In the genomic region with DNA sequence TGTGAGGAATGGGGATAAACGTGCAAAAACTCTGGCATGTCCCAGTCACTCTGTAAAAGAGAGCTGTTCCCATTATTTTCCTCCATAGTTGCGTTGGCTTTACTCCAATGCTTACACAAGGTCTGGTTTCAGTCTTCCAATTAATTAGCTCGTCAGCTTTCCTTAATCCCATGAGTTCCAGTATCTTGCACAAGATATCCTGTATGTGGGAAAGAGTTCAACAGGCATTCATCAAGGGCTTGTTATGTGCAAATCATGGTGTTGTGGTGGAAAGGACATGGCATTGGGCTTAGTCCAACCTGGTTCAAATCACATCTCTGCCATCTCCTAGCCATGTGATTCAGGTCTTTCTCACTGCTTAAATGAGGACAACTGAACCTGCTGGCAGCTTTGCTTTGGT, we compare ENCODE assay signal across 16 cellular contexts.
DNase-seq lines count a peak whose midpoint lies in the region; ATAC-seq and TF ChIP-seq lines count a peak whose summit lies in the region.
"Had no signal": no experiment of that assay in that cellular context is flagged by ENCODE, and none has a peak within 500 bp of the region (broad histone marks: within the 10 kb centered on the region; RNA-seq: fewer than 3 reads in every experiment).

No MANE protein-coding gene starts in this region.

- H3K9me3 ChIP-seq in left ventricle myocardium inferior (replicated peaks) (no peaks in the 10 kb centered on the region), MG63 (no peaks in the 10 kb centered on the region)
- H3K9me3 ChIP-seq in CD4-positive, alpha-beta T cell (ENCODE audit: control insufficient read depth, low read length), result no peaks in the 10 kb centered on the region

- H3K27me3 Mint-ChIP-seq in brain, result no peaks in the 10 kb centered on the region
- H3K27me3 Mint-ChIP-seq in type B pancreatic cell, result no peaks in the 10 kb centered on the region
- peaks cover 3% of the 10 kb centered on the region for H3K27me3 Mint-ChIP-seq in CD4-positive, alpha-beta T cell

- H3K27me3 ChIP-seq in left ventricle myocardium inferior (ENCODE audit: low read depth) (peaks cover 17% of the 10 kb centered on the region), MG63 (no peaks in the 10 kb centered on the region)
- peaks cover 5% of the 10 kb centered on the region for H3K27me3 ChIP-seq in CD4-positive, alpha-beta T cell (ENCODE audit: control insufficient read depth, insufficient read depth, low read length)

- peak; percentile 60 for ATAC-seq in Right ventricle myocardium superior (ENCODE audit: poor library complexity)
- no peak for ATAC-seq in CD4-positive, alpha-beta T cell (ENCODE audit: poor library complexity)
- no peak for ATAC-seq in GM19023 (IDR thresholded peaks at IDR 0.05; ENCODE audit: unreplicated experiment)
- ATAC-seq: left lobe of liver had no signal

- H3K4me3 ChIP-seq in left ventricle myocardium inferior (no peak overlapping the region), MG63 (no peak overlapping the region)
- H3K4me3 ChIP-seq: SK-N-MC had no signal

- intact Hi-C loops in Right ventricle myocardium superior (cut with DNase I), result no loop called here
- intact Hi-C loops in cardiac septum (cut with DNase I), result no loop called here
- intact Hi-C loops in left ventricle myocardium inferior (cut with micrococcal nuclease), result no loop called here
- intact Hi-C loops in CD4-positive, alpha-beta T cell (cut with DNase I, micrococcal nuclease), result no loop called here

- DNase-seq in Right ventricle myocardium superior, result no peak
- DNase-seq in cardiac septum (ENCODE audit: low spot score), result no peak
- DNase-seq in left ventricle myocardium inferior, result no peak
- no peak for DNase-seq in type B pancreatic cell (ENCODE audit: extremely low spot score, unreplicated experiment)
- no peak for DNase-seq in MG63
- DNase-seq in CD4-positive, alpha-beta T cell, result no peak
- DNase-seq: activated CD4-positive, CD25-positive, alpha-beta regulatory T cell treated with anti-CD3 and anti-CD28 coated beads, Interleukin-2, amount 50 U/mL, for 72 hours; AML-193; GF-D8; NCI-H2081 treated with DMSO at 0.1 percent for 48 hours had no signal

- POLR2A ChIA-PET in CD4-positive, alpha-beta T cell (lab: Charles Lee), result no interaction called here

- H3K27ac ChIP-seq in left ventricle myocardium inferior (replicated peaks), result peak overlapping the region; percentile 54
- H3K27ac ChIP-seq in CD4-positive, alpha-beta T cell (ENCODE audit: low read depth, low read length), result no peak overlapping the region
- H3K27ac ChIP-seq: parathyroid adenoma, SK-N-MC had no signal

- H3K9me3 Mint-ChIP-seq in brain (peaks cover 0 to 3% (median 0%) of the 10 kb centered on the region in 5 experiments), type B pancreatic cell (no peaks in the 10 kb centered on the region)
- H3K9me3 Mint-ChIP-seq in CD4-positive, alpha-beta T cell, result no peaks in the 10 kb centered on the region
- H3K9me3 Mint-ChIP-seq: IgD-negative memory B cell had no signal

- TF ChIP-seq CTCF in brain (conservative IDR thresholded peaks at IDR 0.05) (no peak), left ventricle myocardium inferior (IDR thresholded peaks at IDR 0.05; ENCODE audit: borderline replicate concordance) (no peak), type B pancreatic cell (conservative IDR thresholded peaks at IDR 0.05) (no peak)
- no peak for TF ChIP-seq CTCF in CD4-positive, alpha-beta T cell (IDR thresholded peaks at IDR 0.05)

- peaks cover 30% of the 10 kb centered on the region for H3K4me1 ChIP-seq in left ventricle myocardium inferior
- H3K4me1 ChIP-seq: parathyroid adenoma had no signal

- H3K27ac Mint-ChIP-seq in brain (peak overlapping the region in 4 of 5 experiments; percentile 4 to 66 (median 53)), type B pancreatic cell (peak overlapping the region; percentile 71)
- H3K27ac Mint-ChIP-seq in CD4-positive, alpha-beta T cell, result no peak overlapping the region
- H3K27ac Mint-ChIP-seq: IgD-negative memory B cell had no signal

- no peaks in the 10 kb centered on the region for H3K36me3 ChIP-seq in left ventricle myocardium inferior
- H3K36me3 ChIP-seq in MG63, result no peaks in the 10 kb centered on the region

- H3K36me3 Mint-ChIP-seq in brain, result no peaks in the 10 kb centered on the region
- peaks cover 4% of the 10 kb centered on the region for H3K36me3 Mint-ChIP-seq in type B pancreatic cell
- H3K36me3 Mint-ChIP-seq in CD4-positive, alpha-beta T cell (ENCODE audit: low read depth), result no peaks in the 10 kb centered on the region

- H3K4me1 Mint-ChIP-seq in brain, result peaks cover 46% of the 10 kb centered on the region
- H3K4me1 Mint-ChIP-seq in type B pancreatic cell (ENCODE audit: unreplicated experiment), result peaks cover 36% of the 10 kb centered on the region
- H3K4me1 Mint-ChIP-seq in CD4-positive, alpha-beta T cell (ENCODE audit: low read depth), result no peaks in the 10 kb centered on the region
- H3K4me1 Mint-ChIP-seq: IgD-negative memory B cell had no signal

- H3K4me3 Mint-ChIP-seq in brain (no peak overlapping the region), type B pancreatic cell (no peak overlapping the region)
- no peak overlapping the region for H3K4me3 Mint-ChIP-seq in CD4-positive, alpha-beta T cell
- H3K4me3 Mint-ChIP-seq: IgD-negative memory B cell had no signal

- CTCF ChIA-PET in CD4-positive, alpha-beta T cell (lab: Charles Lee), result no interaction called here
